ENCODE assay signal across 20 cellular contexts in the genomic region with DNA sequence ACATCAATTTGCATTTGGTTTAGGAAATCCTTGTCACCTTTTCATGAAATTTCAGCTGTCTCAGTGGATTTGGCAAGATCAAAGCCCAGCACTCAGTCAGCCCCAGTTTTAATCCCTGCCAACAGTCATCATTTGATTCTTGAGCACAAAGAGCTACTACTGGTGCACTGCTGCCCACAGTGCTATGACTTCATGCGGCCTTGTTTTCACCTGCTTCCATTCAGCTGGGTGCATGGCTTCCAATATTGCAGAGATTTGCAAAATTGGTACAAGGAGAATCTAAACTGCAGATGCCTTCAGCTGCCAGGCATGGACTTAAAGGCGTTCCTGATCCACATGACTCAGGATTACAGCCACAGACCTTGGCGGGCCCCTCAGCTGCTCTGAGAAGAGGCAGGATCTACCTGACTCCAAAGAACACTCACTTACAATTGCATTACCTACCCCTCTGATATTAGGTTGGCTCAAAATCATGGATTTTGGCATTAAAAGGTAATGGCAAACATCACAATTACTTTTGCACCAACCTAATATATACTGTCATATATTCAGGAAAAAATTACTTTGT.
DNase-seq lines count a peak whose midpoint lies in the region; ATAC-seq and TF ChIP-seq lines count a peak whose summit lies in the region.
"Had no signal": no experiment of that assay in that cellular context is flagged by ENCODE, and none has a peak within 500 bp of the region (broad histone marks: within the 10 kb centered on the region; RNA-seq: fewer than 3 reads in every experiment).

No MANE protein-coding gene starts in this region.

- no peaks in the 10 kb centered on the region for H3K9me3 ChIP-seq in tibial artery

- H3K36me3 Mint-ChIP-seq in activated T-cell treated with anti-CD3 and anti-CD28 coated beads, Interleukin-2, amount 50 U/mL, for 24 hours (ENCODE audit: low read depth): no peaks in the 10 kb centered on the region

- H3K27me3 ChIP-seq in tibial artery: no peaks in the 10 kb centered on the region

- H3K36me3 ChIP-seq in tibial artery: no peaks in the 10 kb centered on the region

- H3K27me3 Mint-ChIP-seq in activated T-cell treated with anti-CD3 and anti-CD28 coated beads, Interleukin-2, amount 50 U/mL, for 24 hours: no peaks in the 10 kb centered on the region
- H3K27me3 Mint-ChIP-seq: CD4-positive, alpha-beta T cell had no signal

- no peak overlapping the region for H3K27ac Mint-ChIP-seq in activated T-cell treated with anti-CD3 and anti-CD28 coated beads, Interleukin-2, amount 50 U/mL, for 24 hours
- H3K27ac Mint-ChIP-seq: CD4-positive, alpha-beta T cell had no signal

- H3K27ac ChIP-seq in tibial artery: no peak overlapping the region
- H3K27ac ChIP-seq: GM23248, SK-N-MC had no signal

- no peak for ATAC-seq in HG03342 (IDR thresholded peaks at IDR 0.05; ENCODE audit: unreplicated experiment)
- ATAC-seq: GM12878, HCT116, HepG2 had no signal

- DNase-seq in Ammon's horn (ENCODE audit: low spot score) (peak; percentile 7), NCI-H82 (lab: John Stamatoyannopoulos, UW) (peak; percentile 78), astrocyte of the hippocampus (ENCODE audit: low read depth, low spot score) (peak; percentile 1), globus pallidus (ENCODE audit: low spot score) (peak; percentile 31), tibial artery (no peak), NCI-H2227 treated with DMSO at 0.1 percent for 48 hours (lab: John Stamatoyannopoulos, UW) (no peak)
- no peak for DNase-seq in activated T-cell treated with anti-CD3 and anti-CD28 coated beads, Interleukin-2, amount 50 U/mL, for 24 hours
- DNase-seq: CD4-positive, alpha-beta T cell; DMS153; GM23248; KBM-7; NCI-H1417 treated with DMSO at 0.1 percent for 48 hours; NCI-H1930; NCI-H526; SHP77 had no signal

- peaks cover 6% of the 10 kb centered on the region for H3K9me3 Mint-ChIP-seq in activated T-cell treated with anti-CD3 and anti-CD28 coated beads, Interleukin-2, amount 50 U/mL, for 24 hours
- H3K9me3 Mint-ChIP-seq: CD4-positive, alpha-beta T cell had no signal

- no peaks in the 10 kb centered on the region for H3K4me1 Mint-ChIP-seq in activated T-cell treated with anti-CD3 and anti-CD28 coated beads, Interleukin-2, amount 50 U/mL, for 24 hours (ENCODE audit: low read depth)

- no peak overlapping the region for H3K4me3 Mint-ChIP-seq in activated T-cell treated with anti-CD3 and anti-CD28 coated beads, Interleukin-2, amount 50 U/mL, for 24 hours
- H3K4me3 Mint-ChIP-seq: CD4-positive, alpha-beta T cell had no signal

- intact Hi-C loops in tibial artery (cut with DNase I; ENCODE audit: low total_unique reads): no loop called here

- no peaks in the 10 kb centered on the region for H3K4me1 ChIP-seq in tibial artery

- no peak for TF ChIP-seq CTCF in tibial artery (IDR thresholded peaks at IDR 0.05)

- no peak overlapping the region for H3K4me3 ChIP-seq in tibial artery
- H3K4me3 ChIP-seq: GM12878, GM23248, SK-N-MC had no signal

Comparison
In these comparisons a context has a peak if more than half of its experiments do, and no peak if none do; other contexts are left out.
1. DNase-seq: peak in Ammon's horn (single experiment), NCI-H82 (single experiment), astrocyte of the hippocampus (single experiment) and globus pallidus (single experiment); none in tibial artery (0 of 2), activated T-cell treated with anti-CD3 and anti-CD28 coated beads, Interleukin-2, amount 50 U/mL, for 24 hours (single experiment) and NCI-H2227 treated with DMSO at 0.1 percent for 48 hours (single experiment).